Comparison of ENCODE assay signal across 8 cellular contexts in genomic region chr6:96837138-96837971, GRCh38. TPM values are rescaled to one million over a fixed set of nuclear protein-coding genes. Genes with fewer than 3 reads are reported as not detected.
DNase-seq lines count a peak whose midpoint lies in the region; ATAC-seq and TF ChIP-seq lines count a peak whose summit lies in the region.

GPR63 (minus strand) TSS chr6:96837477; CDS start chr6:96799731, 37,746 bp downstream.

- H3K9me3 ChIP-seq in Peyer's patch (no peaks in the 10 kb centered on the region), neuronal stem cell (replicated peaks in 1 of 2; ENCODE audit: control insufficient read depth in 2 of 2, insufficient read depth in 1 of 2, low read depth in 1 of 2, low read length in 2 of 2) (no peaks in the 10 kb centered on the region)

- H4K8ac ChIP-seq in neuronal stem cell (ENCODE audit: low read depth, low read length): no peak within 1 kb of the TSS

- H3K36me3 ChIP-seq in Peyer's patch (no peaks in the 10 kb centered on the region), neuronal stem cell (replicated peaks in 1 of 2; ENCODE audit: control insufficient read depth in 2 of 2, insufficient read depth in 2 of 2, low read length in 2 of 2) (no peaks in the 10 kb centered on the region)

- ATAC-seq in GM21390 (IDR thresholded peaks at IDR 0.05; ENCODE audit: unreplicated experiment) (peak; percentile 92), foreskin keratinocyte (peak; percentile 96)

- WGBS in neuronal stem cell (ENCODE audit: extremely low coverage in 2 of 2, insufficient read length in 2 of 2, insufficient replicate concordance in 1 of 2), 2 donors: no CpG with 5 or more reads among the region's 77 CpGs

- DNase-seq in DMS153 (lab: John Stamatoyannopoulos, UW): peak; percentile 60
- peak; percentile 92 for DNase-seq in HT1080 (ENCODE audit: low read depth)
- DNase-seq in Peyer's patch: peak; percentile 49 to 89 (median 75)
- peak; percentile 55 for DNase-seq in activated T-helper 9 cell treated with anti-CD3 and anti-CD28 coated beads, Interleukin-2, amount 50 U/mL, for 16 hours (ENCODE audit: low read depth)
- peak; percentile 73 to 87 for DNase-seq in foreskin keratinocyte
- peak; percentile 75 for DNase-seq in neuronal stem cell (ENCODE audit: low spot score)
- DNase-seq in substantia nigra (lab: John Stamatoyannopoulos, UW): peak in 31 of 49 donors; percentile 3 to 62 (median 28)

- H3K4me1 ChIP-seq in Peyer's patch (peaks cover 0 to 14% (median 0%) of the 10 kb centered on the region in 4 donors), foreskin keratinocyte (no peaks in the 10 kb centered on the region), neuronal stem cell (ENCODE audit: control insufficient read depth in 2 of 2, insufficient read depth in 1 of 2, low read depth in 1 of 2, low read length in 2 of 2) (peaks cover 0 to 4% of the 10 kb centered on the region in 2 donors)

- H2BK15ac ChIP-seq in neuronal stem cell (ENCODE audit: low read length): peak within 1 kb of the TSS; percentile 82

- H3K4ac ChIP-seq in neuronal stem cell (ENCODE audit: low read length): no peak within 1 kb of the TSS

- H2BK5ac ChIP-seq in neuronal stem cell (ENCODE audit: low read length): peak within 1 kb of the TSS; percentile 54

- TF ChIP-seq CTCF in Peyer's patch (IDR thresholded peaks at IDR 0.05): peak in 1 of 6 experiments; percentile 9
- TF ChIP-seq CTCF in foreskin keratinocyte (conservative IDR thresholded peaks at IDR 0.05): no peak

- peak within 1 kb of the TSS; percentile 93 for H3K9ac ChIP-seq in neuronal stem cell (ENCODE audit: low read depth, low read length, poor library complexity)

- TF ChIP-seq POLR2A in Peyer's patch (IDR thresholded peaks at IDR 0.05): peak in 1 of 2 donors; percentile 31

- H3K14ac ChIP-seq in neuronal stem cell (ENCODE audit: low read length): peak within 1 kb of the TSS; percentile 60

- H3K18ac ChIP-seq in neuronal stem cell (ENCODE audit: low read length): peak within 1 kb of the TSS; percentile 99

- H3K27me3 ChIP-seq in Peyer's patch (no peaks in the 10 kb centered on the region), foreskin keratinocyte (no peaks in the 10 kb centered on the region), neuronal stem cell (ENCODE audit: control insufficient read depth in 3 of 3, insufficient read depth in 3 of 3, low read depth in 1 of 3, low read length in 3 of 3) (peaks cover 0 to 34% (median 0%) of the 10 kb centered on the region in 3 experiments)

- H2AK5ac ChIP-seq in neuronal stem cell (ENCODE audit: low read depth, low read length): no peak within 1 kb of the TSS

- H3K79me1 ChIP-seq in neuronal stem cell (ENCODE audit: low read depth, low read length): no peaks in the 10 kb centered on the region

- H4K91ac ChIP-seq in neuronal stem cell (ENCODE audit: low read depth, low read length, poor library complexity): no peak within 1 kb of the TSS

- H3K4me2 ChIP-seq in neuronal stem cell (ENCODE audit: insufficient read depth, low read length, poor library complexity, severe bottlenecking): peak within 1 kb of the TSS; percentile 94

- H3K23ac ChIP-seq in neuronal stem cell (ENCODE audit: low read depth, low read length, poor library complexity): peak within 1 kb of the TSS; percentile 86

- peak within 1 kb of the TSS; percentile 26 for H2BK12ac ChIP-seq in neuronal stem cell (ENCODE audit: low read length)

- peak within 1 kb of the TSS in 3 of 4 donors; percentile 19 to 57 (median 52) for H3K27ac ChIP-seq in Peyer's patch
- H3K27ac ChIP-seq in foreskin keratinocyte: peak within 1 kb of the TSS; percentile 49
- peak within 1 kb of the TSS; percentile 48 for H3K27ac ChIP-seq in neuronal stem cell (replicated peaks; ENCODE audit: low read length)
- no peak within 1 kb of the TSS for H3K27ac ChIP-seq in substantia nigra (ENCODE audit: low read depth, low read length, poor library complexity, severe bottlenecking)

- no peak within 1 kb of the TSS for H2BK120ac ChIP-seq in neuronal stem cell (ENCODE audit: low read depth, low read length)

- H3K4me3 ChIP-seq in Peyer's patch: peak within 1 kb of the TSS; percentile 51 to 73 (median 65)
- H3K4me3 ChIP-seq in neuronal stem cell (ENCODE audit: low read length in 2 of 2): peak within 1 kb of the TSS; percentile 67 to 93

- H2AFZ ChIP-seq in neuronal stem cell (ENCODE audit: low read length): peak within 1 kb of the TSS; percentile 100

RNA-seq across cellular contexts. Expression of gene GPR63, which starts in this region (rescaled TPM):
- total RNA-seq in HT1080 (2014; rRNA removed; shearing (Covaris generic)): 1.3 and 1.9 TPM in 2 replicates
- polyA plus RNA-seq in HT1080 (2015; cell fraction: cytosol; rRNA removed): 2.5 and 3.1 TPM in 2 replicates
- 4.2 and 4.7 TPM in 2 replicates for polyA plus RNA-seq in HT1080 (2015; cell fraction: nucleus; rRNA removed)
- total RNA-seq in Peyer's patch (1 to 10 TPM in 2 of 4 donors, under 1 TPM in 2; 0.38 to 4.1 (median 0.80) TPM), foreskin keratinocyte (2.8 and 3.2 TPM in 2 replicates)
- 0.64 and 0.91 TPM in 2 replicates for polyA plus RNA-seq in foreskin keratinocyte
- 6.5 TPM for polyA plus RNA-seq in neuronal stem cell (2013, experiment 1 of 2)
- polyA plus RNA-seq in neuronal stem cell (2013, experiment 2 of 2): 6.7 TPM

Comparison
In these comparisons a context has a peak if more than half of its experiments do, and no peak if none do; other contexts are left out.
1. DNase-seq: peak in every context shown above with its lines; median percentile 92 in HT1080; 80 in foreskin keratinocyte; 75 in Peyer's patch; 75 in neuronal stem cell; 60 in DMS153; 55 in activated T-helper 9 cell treated with anti-CD3 and anti-CD28 coated beads, Interleukin-2, amount 50 U/mL, for 16 hours; 28 in substantia nigra.